13 cellular contexts compared by ENCODE assay signal in the genomic region with DNA sequence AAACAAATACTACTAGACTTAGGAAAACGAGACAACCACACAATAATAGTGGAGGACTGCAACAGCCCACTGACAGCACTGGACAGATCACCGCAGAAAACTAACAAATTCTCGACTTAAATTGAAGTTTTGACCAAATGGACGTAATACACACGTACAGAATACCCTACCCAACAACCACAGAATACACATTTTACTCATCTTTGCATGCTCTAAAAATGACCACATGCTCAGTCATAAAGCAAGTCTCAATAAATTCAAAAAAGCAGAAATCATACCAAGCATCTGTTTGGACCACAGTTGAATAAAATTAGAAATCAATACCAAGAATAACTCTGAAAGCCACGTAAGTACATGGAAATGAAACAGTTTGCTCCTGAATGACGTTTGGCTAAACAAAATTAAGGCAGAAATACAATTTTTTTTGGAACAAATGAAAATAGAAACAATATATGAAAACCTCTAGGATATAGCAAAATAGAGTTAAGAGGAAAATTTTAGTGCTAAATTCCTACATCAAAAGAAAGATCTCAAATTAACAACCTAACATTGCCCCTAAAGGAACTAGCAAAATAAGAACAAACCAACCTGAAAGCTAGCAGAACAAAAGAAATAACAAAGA. TPM values are rescaled to one million over a fixed set of nuclear protein-coding genes. Genes with fewer than 3 reads are reported as not detected.
DNase-seq lines count a peak whose midpoint lies in the region; ATAC-seq, FAIRE-seq and TF ChIP-seq lines count a peak whose summit lies in the region.
"Had no signal": no experiment of that assay in that cellular context is flagged by ENCODE, and none has a peak within 500 bp of the region (broad histone marks: within the 10 kb centered on the region; RNA-seq: fewer than 3 reads in every experiment).

No MANE protein-coding gene starts in this region.

- H2BK12ac ChIP-seq in H9 (ENCODE audit: insufficient read length, low read depth, low read length) = no peak overlapping the region

- H3K9ac ChIP-seq in H9 (ENCODE audit: extremely low read depth, insufficient read length, low read length) = no peak overlapping the region
- H3K9ac ChIP-seq: parathyroid adenoma had no signal

- peaks cover 8% of the 10 kb centered on the region for H3K9me3 ChIP-seq in H9 (ENCODE audit: control insufficient read depth, low read depth, low read length)

- DNase-seq in GM12892 (ENCODE audit: insufficient read length) (no peak), GM19239 (ENCODE audit: insufficient read length, low spot score) (no peak), H9 (no peak), A172 (ENCODE audit: low spot score) (no peak), Kasumi-1 (lab: John Stamatoyannopoulos, UW) (no peak)
- DNase-seq in activated T-cell treated with anti-CD3 and anti-CD28 coated beads, Interleukin-2, amount 50 U/mL, for 24 hours = no peak
- DNase-seq: activated T-cell treated with anti-CD3 and anti-CD28 coated beads, Interleukin-2, amount 50 U/mL, for 1 hour; heart left ventricle had no signal

- H2BK120ac ChIP-seq in H9 (ENCODE audit: low read depth, low read length, poor library complexity, severe bottlenecking) = no peak overlapping the region

- H3K27ac Mint-ChIP-seq in H9 = no peak overlapping the region; a peak in 1 of 7 replicates
- no peak overlapping the region for H3K27ac Mint-ChIP-seq in activated T-cell treated with anti-CD3 and anti-CD28 coated beads, Interleukin-2, amount 50 U/mL, for 24 hours

- TF ChIP-seq POLR2A in GM12892 (IDR thresholded peaks at IDR 0.05; ENCODE audit: low read depth, low read length) = no peak

- TF ChIP-seq CTCF in H9 (conservative IDR thresholded peaks at IDR 0.05) = no peak

- peaks cover 14 to 18% (median 15%) of the 10 kb centered on the region in 3 experiments for H3K36me3 Mint-ChIP-seq in H9 (ENCODE audit: insufficient read depth in 1 of 3, low read depth in 3 of 3)
- peaks cover 38% of the 10 kb centered on the region for H3K36me3 Mint-ChIP-seq in activated T-cell treated with anti-CD3 and anti-CD28 coated beads, Interleukin-2, amount 50 U/mL, for 24 hours (ENCODE audit: low read depth)

- H3K56ac ChIP-seq in H9 (ENCODE audit: insufficient read length, low read depth, low read length) = no peak overlapping the region

- H4K91ac ChIP-seq in H9 (ENCODE audit: insufficient read length, low read depth, low read length) = no peak overlapping the region

- no peak overlapping the region for H3K4me2 ChIP-seq in H9 (ENCODE audit: insufficient read depth, insufficient read length, low read length)

- no peaks in the 10 kb centered on the region for H3K23me2 ChIP-seq in H9 (ENCODE audit: insufficient read length, low read depth, low read length, poor library complexity, severe bottlenecking)

- peak; percentile 87 for ATAC-seq in HG02678 (IDR thresholded peaks at IDR 0.05; ENCODE audit: unreplicated experiment)
- ATAC-seq in HG03442 (IDR thresholded peaks at IDR 0.05; ENCODE audit: unreplicated experiment) = peak; percentile 92
- ATAC-seq: heart left ventricle had no signal

- H3K4ac ChIP-seq in H9 (ENCODE audit: low read depth, low read length) = no peak overlapping the region

- no peak overlapping the region for H3T11ph ChIP-seq in H9 (ENCODE audit: low read length)

- no peak overlapping the region for H4K5ac ChIP-seq in H9 (ENCODE audit: insufficient read length, low read depth, low read length)

- no peak overlapping the region for H3K14ac ChIP-seq in H9 (ENCODE audit: insufficient read depth, low read length)

- no peak overlapping the region for H2AFZ ChIP-seq in H9 (ENCODE audit: low read length)
- H2AFZ ChIP-seq: parathyroid adenoma had no signal

- H3K27me3 Mint-ChIP-seq in H9 (ENCODE audit: low read depth) = no peaks in the 10 kb centered on the region
- no peaks in the 10 kb centered on the region for H3K27me3 Mint-ChIP-seq in activated T-cell treated with anti-CD3 and anti-CD28 coated beads, Interleukin-2, amount 50 U/mL, for 24 hours

- no peak overlapping the region for H3K27ac ChIP-seq in H9 (ENCODE audit: insufficient read length, low read depth, low read length)
- H3K27ac ChIP-seq: heart left ventricle, parathyroid adenoma had no signal

- no peak overlapping the region for H2BK15ac ChIP-seq in H9 (ENCODE audit: low read depth, low read length)

- FAIRE-seq in GM12892 (lab: Jason Lieb, UNC) = peak; percentile 80
- peak; percentile 80 for FAIRE-seq in GM19239 (lab: Jason Lieb, UNC)
- FAIRE-seq: astrocyte, TTC549 had no signal

- no peaks in the 10 kb centered on the region for H4K20me1 ChIP-seq in H9 (ENCODE audit: control insufficient read depth, insufficient read depth, insufficient read length)

- peaks cover 10% of the 10 kb centered on the region for H3K79me1 ChIP-seq in H9 (ENCODE audit: insufficient read depth, low read depth, low read length, poor library complexity, severe bottlenecking)

- no peak overlapping the region for H3K4me3 Mint-ChIP-seq in H9
- H3K4me3 Mint-ChIP-seq in activated T-cell treated with anti-CD3 and anti-CD28 coated beads, Interleukin-2, amount 50 U/mL, for 24 hours = no peak overlapping the region

- no peak overlapping the region for H3K18ac ChIP-seq in H9 (ENCODE audit: insufficient read length, low read depth, low read length)

- H2AK5ac ChIP-seq in H9 (ENCODE audit: insufficient read length, low read length) = no peak overlapping the region

- no peaks in the 10 kb centered on the region for H3K27me3 ChIP-seq in H9 (ENCODE audit: insufficient read depth, low read length)
- H3K27me3 ChIP-seq: heart left ventricle had no signal

- peaks cover 4 to 9% of the 10 kb centered on the region in 2 experiments for H3K9me3 Mint-ChIP-seq in H9
- no peaks in the 10 kb centered on the region for H3K9me3 Mint-ChIP-seq in activated T-cell treated with anti-CD3 and anti-CD28 coated beads, Interleukin-2, amount 50 U/mL, for 24 hours

- H4K8ac ChIP-seq in H9 (replicated peaks; ENCODE audit: insufficient read length, low read depth, low read length) = no peak overlapping the region

- no peak overlapping the region for H2BK20ac ChIP-seq in H9 (ENCODE audit: low read depth, low read length, poor library complexity, severe bottlenecking)

- no peak overlapping the region for H3K23ac ChIP-seq in H9 (ENCODE audit: insufficient read length, low read depth, low read length)

- peaks cover 2% of the 10 kb centered on the region; the same call in 1 of the 2 replicates for H3K79me2 ChIP-seq in H9 (ENCODE audit: insufficient read depth, low read length)

- H3K4me1 Mint-ChIP-seq in H9 = peaks cover 4 to 6% of the 10 kb centered on the region in 2 experiments
- H3K4me1 Mint-ChIP-seq in activated T-cell treated with anti-CD3 and anti-CD28 coated beads, Interleukin-2, amount 50 U/mL, for 24 hours (ENCODE audit: low read depth) = peaks cover 47% of the 10 kb centered on the region

- WGBS in H9 (ENCODE audit: extremely low coverage, insufficient read length, low lambda C conversion rate) = no CpG with 5 or more reads among the region's 7 CpGs

- H2BK5ac ChIP-seq in H9 (ENCODE audit: insufficient read length, low read length) = no peak overlapping the region

- peaks cover 2% of the 10 kb centered on the region; the same call in 1 of the 2 replicates for H3K4me1 ChIP-seq in H9 (ENCODE audit: insufficient read depth, low read length)
- H3K4me1 ChIP-seq: parathyroid adenoma had no signal

RNA-seq across cellular contexts. Expression of gene MAPK8, which starts 30.6 kb away (rescaled TPM):
- polyA plus RNA-seq in GM12892 (2012; ENCODE audit: missing spikeins) = 60.1 TPM
- 52.0 and 56.3 TPM in 2 replicates for total RNA-seq in H9 (2021)
- 43.6 and 66.6 TPM in 2 replicates for total RNA-seq in A172 (2014; rRNA removed; shearing (Covaris generic))
